15 cellular contexts compared by ENCODE assay signal in genomic region chr5:56668996-56669395, GRCh38.
DNase-seq lines count a peak whose midpoint lies in the region; ATAC-seq and TF ChIP-seq lines count a peak whose summit lies in the region.
"Had no signal": no experiment of that assay in that cellular context is flagged by ENCODE, and none has a peak within 500 bp of the region (broad histone marks: within the 10 kb centered on the region; RNA-seq: fewer than 3 reads in every experiment).

No MANE protein-coding gene starts in this region.

- H3K4me3 ChIP-seq in CD4-positive, CD25-positive, alpha-beta regulatory T cell (ENCODE audit: low read depth, low read length): no peak overlapping the region
- no peak overlapping the region for H3K4me3 ChIP-seq in Peyer's patch
- H3K4me3 ChIP-seq in coronary artery: no peak overlapping the region
- H3K4me3 ChIP-seq: adrenal gland had no signal

- H3K27ac Mint-ChIP-seq in CD4-positive, CD25-positive, alpha-beta regulatory T cell: peak overlapping the region in 1 of 3 donors; percentile 92
- H3K27ac Mint-ChIP-seq in IgD-negative memory B cell (peak overlapping the region; percentile 94 to 99 (median 96)), memory B cell (peak overlapping the region; percentile 99)
- H3K27ac Mint-ChIP-seq: activated CD4-positive, alpha-beta memory T cell treated with anti-CD3 and anti-CD28 coated beads for 36 hours; activated T-helper 1 cell treated with anti-CD3 and anti-CD28 coated beads, Interleukin-12 subunit alpha, Interleukin-12 subunit beta, Interleukin-2, Interleukin-4 antibody, amounts not matched to agents 30 ng/mL and 10 ng/mL and 1 ng/mL, durations not matched to agents 14 hours and 24 hours and 36 hours; stimulated activated effector memory CD8-positive, alpha-beta T cell treated with anti-CD3 and anti-CD28 coated beads, Interleukin-12 subunit alpha, Interleukin-12 subunit beta, amount 100 ng/mL, for 72 hours had no signal

- no peaks in the 10 kb centered on the region for H3K36me3 ChIP-seq in CD4-positive, CD25-positive, alpha-beta regulatory T cell (ENCODE audit: control insufficient read depth, insufficient read depth, low read length)
- H3K36me3 ChIP-seq in Peyer's patch: no peaks in the 10 kb centered on the region
- H3K36me3 ChIP-seq: adrenal gland had no signal

- peaks cover 0 to 9% (median 2%) of the 10 kb centered on the region in 7 donors for H3K9me3 Mint-ChIP-seq in CD4-positive, CD25-positive, alpha-beta regulatory T cell
- H3K9me3 Mint-ChIP-seq in IgD-negative memory B cell: peaks cover 3 to 7% (median 7%) of the 10 kb centered on the region in 3 donors
- peaks cover 14% of the 10 kb centered on the region for H3K9me3 Mint-ChIP-seq in memory B cell
- H3K9me3 Mint-ChIP-seq: stimulated activated effector memory CD8-positive, alpha-beta T cell treated with anti-CD3 and anti-CD28 coated beads, Interleukin-12 subunit alpha, Interleukin-12 subunit beta, amount 100 ng/mL, for 72 hours had no signal

- no peak for TF ChIP-seq POLR2A in Peyer's patch (IDR thresholded peaks at IDR 0.05)

- no peaks in the 10 kb centered on the region for H3K27me3 Mint-ChIP-seq in CD4-positive, CD25-positive, alpha-beta regulatory T cell
- H3K27me3 Mint-ChIP-seq in IgD-negative memory B cell: no peaks in the 10 kb centered on the region
- H3K27me3 Mint-ChIP-seq in memory B cell: no peaks in the 10 kb centered on the region
- H3K27me3 Mint-ChIP-seq: activated CD4-positive, alpha-beta memory T cell treated with anti-CD3 and anti-CD28 coated beads for 36 hours had no signal

- no peak for TF ChIP-seq CTCF in Peyer's patch (IDR thresholded peaks at IDR 0.05)
- no peak for TF ChIP-seq CTCF in coronary artery (IDR thresholded peaks at IDR 0.05)

- peak overlapping the region in 2 of 4 donors; percentile 13 to 27 for H3K4me3 Mint-ChIP-seq in CD4-positive, CD25-positive, alpha-beta regulatory T cell
- peak overlapping the region in 3 of 4 donors; percentile 76 to 90 (median 86) for H3K4me3 Mint-ChIP-seq in IgD-negative memory B cell
- peak overlapping the region; percentile 67 for H3K4me3 Mint-ChIP-seq in memory B cell
- H3K4me3 Mint-ChIP-seq: activated CD4-positive, alpha-beta memory T cell treated with anti-CD3 and anti-CD28 coated beads for 36 hours; activated T-helper 1 cell treated with anti-CD3 and anti-CD28 coated beads, Interleukin-12 subunit alpha, Interleukin-12 subunit beta, Interleukin-2, Interleukin-4 antibody, amounts not matched to agents 30 ng/mL and 10 ng/mL and 1 ng/mL, durations not matched to agents 14 hours and 24 hours and 36 hours; stimulated activated effector memory CD8-positive, alpha-beta T cell treated with anti-CD3 and anti-CD28 coated beads, Interleukin-12 subunit alpha, Interleukin-12 subunit beta, amount 100 ng/mL, for 72 hours had no signal

- H3K9me3 ChIP-seq in CD4-positive, CD25-positive, alpha-beta regulatory T cell (ENCODE audit: control insufficient read depth in 2 of 2, low read length in 2 of 2): peaks cover 0 to 4% of the 10 kb centered on the region in 2 experiments
- no peaks in the 10 kb centered on the region for H3K9me3 ChIP-seq in Peyer's patch
- H3K9me3 ChIP-seq: adrenal gland had no signal

- peaks cover 22 to 60% (median 39%) of the 10 kb centered on the region in 4 donors for H3K4me1 Mint-ChIP-seq in CD4-positive, CD25-positive, alpha-beta regulatory T cell
- H3K4me1 Mint-ChIP-seq in IgD-negative memory B cell: peaks cover 41 to 57% (median 43%) of the 10 kb centered on the region in 3 donors
- peaks cover 44% of the 10 kb centered on the region for H3K4me1 Mint-ChIP-seq in memory B cell

- H3K27me3 ChIP-seq in CD4-positive, CD25-positive, alpha-beta regulatory T cell (ENCODE audit: control insufficient read depth, insufficient read depth, low read length): no peaks in the 10 kb centered on the region
- H3K27me3 ChIP-seq in Peyer's patch: no peaks in the 10 kb centered on the region
- H3K27me3 ChIP-seq: adrenal gland had no signal

- ATAC-seq in CD4-positive, CD25-positive, alpha-beta regulatory T cell (ENCODE audit: low read depth in 2 of 2): no peak
- no peak for ATAC-seq in memory B cell (ENCODE audit: low read depth)

- DNase-seq in CD4-positive, CD25-positive, alpha-beta regulatory T cell: no peak
- DNase-seq in Peyer's patch (no peak), memory B cell (ENCODE audit: low spot score in 2 of 2) (peak in 1 of 2 donors; percentile 26), coronary artery (ENCODE audit: low spot score) (no peak), DMS 273 treated with DMSO at 0.1 percent for 48 hours (lab: John Stamatoyannopoulos, UW) (no peak), T-helper 2 cell (no peak), NCI-H2196 (lab: John Stamatoyannopoulos, UW; ENCODE audit: unreplicated experiment) (no peak)
- DNase-seq: activated CD4-positive, alpha-beta memory T cell treated with anti-CD3 and anti-CD28 coated beads for 36 hours; adrenal gland; glutamatergic neuron; HCEC 1CT; NCI-H1436 treated with DMSO at 0.1 percent for 48 hours had no signal

- H3K27ac ChIP-seq in CD4-positive, CD25-positive, alpha-beta regulatory T cell (ENCODE audit: insufficient read depth, low read length, poor library complexity, severe bottlenecking): peak overlapping the region; percentile 74
- H3K27ac ChIP-seq in Peyer's patch (peak overlapping the region in 3 of 4 donors; percentile 6 to 81 (median 28)), coronary artery (peak overlapping the region in 1 of 2 donors; percentile 2)

- peaks cover 37% of the 10 kb centered on the region for H3K4me1 ChIP-seq in CD4-positive, CD25-positive, alpha-beta regulatory T cell (ENCODE audit: control insufficient read depth, insufficient read depth, low read length, poor library complexity, severe bottlenecking)
- peaks cover 0 to 6% (median 0%) of the 10 kb centered on the region in 4 donors for H3K4me1 ChIP-seq in Peyer's patch

- H3K36me3 Mint-ChIP-seq in CD4-positive, CD25-positive, alpha-beta regulatory T cell: no peaks in the 10 kb centered on the region
- peaks cover 2% of the 10 kb centered on the region for H3K36me3 Mint-ChIP-seq in IgD-negative memory B cell
- peaks cover 14% of the 10 kb centered on the region for H3K36me3 Mint-ChIP-seq in memory B cell
- H3K36me3 Mint-ChIP-seq: activated CD4-positive, alpha-beta memory T cell treated with anti-CD3 and anti-CD28 coated beads for 36 hours; stimulated activated effector memory CD8-positive, alpha-beta T cell treated with anti-CD3 and anti-CD28 coated beads, Interleukin-12 subunit alpha, Interleukin-12 subunit beta, amount 100 ng/mL, for 72 hours had no signal
